1 cellular context compared by ENCODE assay signal in the genomic region with DNA sequence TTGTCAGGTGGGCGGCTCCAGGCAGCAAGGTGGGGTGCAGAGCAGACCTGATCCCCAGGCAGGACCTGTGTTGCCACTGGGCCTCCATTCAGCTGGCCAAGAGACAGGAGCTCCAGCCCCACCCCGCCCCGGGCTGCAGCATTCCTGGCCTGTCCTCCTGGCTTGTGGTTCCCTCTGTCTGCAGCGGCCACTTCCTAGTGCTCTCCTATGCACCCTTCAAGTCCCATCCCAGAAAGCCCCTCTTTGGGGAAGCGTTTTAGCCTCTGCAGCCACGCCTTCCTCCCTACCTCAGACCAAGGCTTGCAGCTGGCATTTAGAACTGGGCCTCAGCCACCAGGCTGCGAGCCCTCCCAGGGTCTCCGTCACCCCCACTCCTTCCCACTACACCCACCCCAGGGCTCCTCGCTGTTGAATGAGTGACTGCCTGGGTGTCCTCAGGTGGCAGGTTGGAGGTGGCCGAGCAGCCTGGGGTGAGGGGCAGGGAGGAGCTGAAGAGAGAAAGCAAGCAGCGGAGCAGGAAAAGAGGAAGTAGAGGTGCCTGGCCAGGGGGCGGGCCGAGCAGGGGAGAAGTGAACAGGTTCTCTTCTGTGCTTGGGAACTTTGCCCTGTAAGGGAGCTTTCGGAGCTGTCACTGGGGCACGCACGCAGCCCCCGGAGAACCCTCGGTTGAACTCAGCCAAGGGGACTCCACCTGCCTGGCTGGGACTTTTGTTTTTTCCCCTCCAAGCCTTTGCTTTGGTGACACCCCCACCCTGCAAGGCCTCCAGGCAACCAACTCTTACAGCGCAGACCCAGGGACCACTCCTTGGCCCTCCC.
TF ChIP-seq lines count a peak whose summit lies in the region.

No MANE protein-coding gene starts in this region.

TF ChIP-seq in IMR-90, 13 proteins besides CTCF, POLR2A, EP300 and RAD21:
- TF ChIP-seq MXI1 (IDR thresholded peaks at IDR 0.05; ENCODE audit: borderline replicate concordance, low read depth, low read length): no peak
- TF ChIP-seq, protein P1, sequence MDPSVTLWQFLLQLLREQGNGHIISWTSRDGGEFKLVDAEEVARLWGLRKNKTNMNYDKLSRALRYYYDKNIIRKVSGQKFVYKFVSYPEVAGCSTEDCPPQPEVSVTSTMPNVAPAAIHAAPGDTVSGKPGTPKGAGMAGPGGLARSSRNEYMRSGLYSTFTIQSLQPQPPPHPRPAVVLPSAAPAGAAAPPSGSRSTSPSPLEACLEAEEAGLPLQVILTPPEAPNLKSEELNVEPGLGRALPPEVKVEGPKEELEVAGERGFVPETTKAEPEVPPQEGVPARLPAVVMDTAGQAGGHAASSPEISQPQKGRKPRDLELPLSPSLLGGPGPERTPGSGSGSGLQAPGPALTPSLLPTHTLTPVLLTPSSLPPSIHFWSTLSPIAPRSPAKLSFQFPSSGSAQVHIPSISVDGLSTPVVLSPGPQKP (IDR thresholded peaks at IDR 0.05; ENCODE audit: borderline replicate concordance, low read depth, low read length): no peak
- no peak for TF ChIP-seq RFX5 (IDR thresholded peaks at IDR 0.05; ENCODE audit: low read depth, low read length)
- TF ChIP-seq SMC3 (IDR thresholded peaks at IDR 0.05; ENCODE audit: low read depth, low read length): no peak
- no peak for TF ChIP-seq RCOR1 (IDR thresholded peaks at IDR 0.05; ENCODE audit: insufficient replicate concordance, low read length)
- TF ChIP-seq MAZ (IDR thresholded peaks at IDR 0.05; ENCODE audit: borderline replicate concordance, low read depth, low read length): no peak
